ENCODE assay signal across 1 cellular context in genomic region chr4:7037425-7037824, GRCh38.
TF ChIP-seq lines count a peak whose summit lies in the region.

No MANE protein-coding gene starts in this region.

TF ChIP-seq in GM23338, 12 proteins besides CTCF, POLR2A, EP300 and RAD21:
- no peak for TF ChIP-seq CREB1 (CRISPR knock-in tag; IDR thresholded peaks at IDR 0.05; ENCODE audit: low read depth)
- no peak for TF ChIP-seq NANOG (IDR thresholded peaks at IDR 0.05; ENCODE audit: borderline replicate concordance)
- no peak for TF ChIP-seq ZNF114 (CRISPR knock-in tag; IDR thresholded peaks at IDR 0.05)
- no peak for TF ChIP-seq JUNB (IDR thresholded peaks at IDR 0.05; ENCODE audit: unreplicated experiment)
- TF ChIP-seq EZH2 (IDR thresholded peaks at IDR 0.05; ENCODE audit: low read depth, unreplicated experiment) = no peak
- no peak for TF ChIP-seq EZH2phosphoT487 (IDR thresholded peaks at IDR 0.05; ENCODE audit: unreplicated experiment)
- no peak for TF ChIP-seq ZNF462 (CRISPR knock-in tag; IDR thresholded peaks at IDR 0.05)
- no peak for TF ChIP-seq ETS1 (IDR thresholded peaks at IDR 0.05)
- no peak for TF ChIP-seq ZNF331 (CRISPR knock-in tag; IDR thresholded peaks at IDR 0.05; ENCODE audit: low read depth)
- no peak for TF ChIP-seq STAT1 (IDR thresholded peaks at IDR 0.05; ENCODE audit: unreplicated experiment)
- TF ChIP-seq POLR2AphosphoS5 (IDR thresholded peaks at IDR 0.05; ENCODE audit: low read depth) = no peak
- TF ChIP-seq REST (IDR thresholded peaks at IDR 0.05; ENCODE audit: unreplicated experiment) = no peak
